ENCODE assay signal across 11 cellular contexts in the genomic region with DNA sequence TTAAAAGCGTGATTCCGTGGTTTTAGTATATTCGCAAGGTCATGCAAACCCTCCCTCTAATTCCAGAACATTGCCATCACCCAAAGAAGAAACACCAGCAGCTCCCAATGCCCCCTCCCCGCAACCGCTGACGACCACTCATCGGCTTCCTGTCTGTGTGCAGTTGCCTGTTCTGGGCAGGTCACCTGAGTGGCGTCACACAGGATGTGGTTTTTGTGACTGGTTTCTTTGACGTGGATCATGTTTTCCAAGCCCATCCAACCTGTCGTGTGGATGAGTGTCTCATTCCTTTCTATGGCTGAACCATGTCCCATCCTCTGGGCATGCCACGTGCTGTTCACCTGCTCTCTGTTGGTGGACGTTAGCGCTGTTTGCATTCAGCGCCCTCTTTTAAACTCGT. TPM values are rescaled to one million over a fixed set of nuclear protein-coding genes. Genes with fewer than 3 reads are reported as not detected.
DNase-seq lines count a peak whose midpoint lies in the region; ATAC-seq and TF ChIP-seq lines count a peak whose summit lies in the region.
"Had no signal": no experiment of that assay in that cellular context is flagged by ENCODE, and none has a peak within 500 bp of the region (broad histone marks: within the 10 kb centered on the region; RNA-seq: fewer than 3 reads in every experiment).

No MANE protein-coding gene starts in this region.

- DNase-seq in activated naive CD4-positive, alpha-beta T cell treated with Interleukin-2 at 50 U/mL for 16 hours = peak; percentile 12
- no peak for DNase-seq in activated naive CD4-positive, alpha-beta T cell treated with anti-CD3 and anti-CD28 coated beads, Interleukin-2, amount 50 U/mL, for 16 hours
- peak; percentile 82 for DNase-seq in activated CD8-positive, alpha-beta T cell treated with anti-CD3 and anti-CD28 coated beads, Interleukin-2, amount 10 ng/mL, durations not matched to agents 7 days and 5 days
- DNase-seq in epithelial cell of prostate (ENCODE audit: low read depth, low spot score) (no peak), GM10266 (ENCODE audit: extremely low spot score) (no peak), RWPE1 (ENCODE audit: low spot score) (no peak)
- DNase-seq: adrenal gland, NCI-H446 treated with DMSO at 0.1 percent for 48 hours had no signal

- POLR2A ChIA-PET in activated CD8-positive, alpha-beta T cell treated with anti-CD3 and anti-CD28 coated beads, Interleukin-2, amount 10 ng/mL, durations not matched to agents 7 days and 5 days (lab: Charles Lee) = no interaction called here
- POLR2A ChIA-PET in RWPE1 (lab: Yijun Ruan, JAX; ENCODE audit: low non-redundant PET) = no interaction called here

- TF ChIP-seq CTCF in GM10266 (IDR thresholded peaks at IDR 0.05; ENCODE audit: control insufficient read depth, insufficient read depth, low read depth, missing control alignments) (no peak), RWPE1 (conservative IDR thresholded peaks at IDR 0.05; ENCODE audit: low read depth) (no peak)

- peaks cover 7% of the 10 kb centered on the region for H3K27me3 Mint-ChIP-seq in activated CD8-positive, alpha-beta T cell treated with anti-CD3 and anti-CD28 coated beads, Interleukin-2, amount 10 ng/mL, durations not matched to agents 7 days and 5 days (ENCODE audit: low read depth)
- peaks cover 16% of the 10 kb centered on the region for H3K27me3 Mint-ChIP-seq in stimulated activated naive CD8-positive, alpha-beta T cell treated with anti-CD3 and anti-CD28 coated beads, Interleukin-15, Interleukin-2, amounts not matched to agents 100 ng/mL and 50 ng/mL, for 24 hours

- H3K4me1 Mint-ChIP-seq in activated CD8-positive, alpha-beta T cell treated with anti-CD3 and anti-CD28 coated beads, Interleukin-2, amount 10 ng/mL, durations not matched to agents 7 days and 5 days (ENCODE audit: low read depth) = peaks cover 36% of the 10 kb centered on the region
- peaks cover 40% of the 10 kb centered on the region for H3K4me1 Mint-ChIP-seq in stimulated activated naive CD8-positive, alpha-beta T cell treated with anti-CD3 and anti-CD28 coated beads, Interleukin-15, Interleukin-2, amounts not matched to agents 100 ng/mL and 50 ng/mL, for 24 hours (ENCODE audit: low read depth)

- H3K27ac Mint-ChIP-seq in activated CD8-positive, alpha-beta T cell treated with anti-CD3 and anti-CD28 coated beads, Interleukin-2, amount 10 ng/mL, durations not matched to agents 7 days and 5 days = peak overlapping the region; percentile 77
- peak overlapping the region; percentile 92 for H3K27ac Mint-ChIP-seq in stimulated activated naive CD8-positive, alpha-beta T cell treated with anti-CD3 and anti-CD28 coated beads, Interleukin-15, Interleukin-2, amounts not matched to agents 100 ng/mL and 50 ng/mL, for 24 hours
- H3K27ac Mint-ChIP-seq: natural killer cell treated with Interleukin-12 subunit alpha and Interleukin-12 subunit beta and Interleukin-15 and Interleukin-18, amount 100 ng/mL, for 72 hours had no signal

- no peaks in the 10 kb centered on the region for H3K36me3 Mint-ChIP-seq in activated CD8-positive, alpha-beta T cell treated with anti-CD3 and anti-CD28 coated beads, Interleukin-2, amount 10 ng/mL, durations not matched to agents 7 days and 5 days (ENCODE audit: low read depth)
- no peaks in the 10 kb centered on the region for H3K36me3 Mint-ChIP-seq in stimulated activated naive CD8-positive, alpha-beta T cell treated with anti-CD3 and anti-CD28 coated beads, Interleukin-15, Interleukin-2, amounts not matched to agents 100 ng/mL and 50 ng/mL, for 24 hours (ENCODE audit: low read depth)
- H3K36me3 Mint-ChIP-seq: natural killer cell treated with Interleukin-12 subunit alpha and Interleukin-12 subunit beta and Interleukin-15 and Interleukin-18, amount 100 ng/mL, for 72 hours had no signal

- peak overlapping the region; percentile 40 for H3K4me3 Mint-ChIP-seq in activated CD8-positive, alpha-beta T cell treated with anti-CD3 and anti-CD28 coated beads, Interleukin-2, amount 10 ng/mL, durations not matched to agents 7 days and 5 days
- peak overlapping the region; percentile 48 for H3K4me3 Mint-ChIP-seq in stimulated activated naive CD8-positive, alpha-beta T cell treated with anti-CD3 and anti-CD28 coated beads, Interleukin-15, Interleukin-2, amounts not matched to agents 100 ng/mL and 50 ng/mL, for 24 hours
- H3K4me3 Mint-ChIP-seq: natural killer cell treated with Interleukin-12 subunit alpha and Interleukin-12 subunit beta and Interleukin-15 and Interleukin-18, amount 100 ng/mL, for 72 hours had no signal

- peak; percentile 67 for ATAC-seq in activated CD8-positive, alpha-beta T cell treated with anti-CD3 and anti-CD28 coated beads, Interleukin-2, amount 10 ng/mL, durations not matched to agents 7 days and 5 days
- no peak for ATAC-seq in HG02970 (IDR thresholded peaks at IDR 0.05; ENCODE audit: low FRiP score, unreplicated experiment)

- no peaks in the 10 kb centered on the region for H3K9me3 Mint-ChIP-seq in activated CD8-positive, alpha-beta T cell treated with anti-CD3 and anti-CD28 coated beads, Interleukin-2, amount 10 ng/mL, durations not matched to agents 7 days and 5 days (ENCODE audit: insufficient read depth)
- no peaks in the 10 kb centered on the region for H3K9me3 Mint-ChIP-seq in stimulated activated naive CD8-positive, alpha-beta T cell treated with anti-CD3 and anti-CD28 coated beads, Interleukin-15, Interleukin-2, amounts not matched to agents 100 ng/mL and 50 ng/mL, for 24 hours
- H3K9me3 Mint-ChIP-seq: natural killer cell treated with Interleukin-12 subunit alpha and Interleukin-12 subunit beta and Interleukin-15 and Interleukin-18, amount 100 ng/mL, for 72 hours had no signal

- CTCF ChIA-PET in activated CD8-positive, alpha-beta T cell treated with anti-CD3 and anti-CD28 coated beads, Interleukin-2, amount 10 ng/mL, durations not matched to agents 7 days and 5 days (lab: Charles Lee) = interaction anchor here (1.1 kb wide), 1 partner anchor 83 kb away, joined by 4 read pairs; no protein-coding TSS in a partner anchor
- CTCF ChIA-PET in RWPE1 (lab: Yijun Ruan, JAX) = no interaction called here

- H3K27ac ChIP-seq in epithelial cell of prostate = peak overlapping the region; percentile 25
- H3K27ac ChIP-seq in RWPE1 = no peak overlapping the region
- H3K27ac ChIP-seq: adrenal gland had no signal

RNA-seq across cellular contexts. Expression of gene ATP2C2, which starts 8.2 kb away (rescaled TPM):
- not detected for total RNA-seq in activated CD8-positive, alpha-beta T cell treated with anti-CD3 and anti-CD28 coated beads, Interleukin-2, amount 10 ng/mL, durations not matched to agents 7 days and 5 days
- total RNA-seq: natural killer cell treated with Interleukin-12 subunit alpha and Interleukin-12 subunit beta and Interleukin-15 and Interleukin-18, amount 100 ng/mL, for 72 hours had no signal

Comparison
In these comparisons a context has a peak if more than half of its experiments do, and no peak if none do; other contexts are left out.
1. DNase-seq: peak in activated naive CD4-positive, alpha-beta T cell treated with Interleukin-2 at 50 U/mL for 16 hours (single experiment) and activated CD8-positive, alpha-beta T cell treated with anti-CD3 and anti-CD28 coated beads, Interleukin-2, amount 10 ng/mL, durations not matched to agents 7 days and 5 days (single experiment); none in activated naive CD4-positive, alpha-beta T cell treated with anti-CD3 and anti-CD28 coated beads, Interleukin-2, amount 50 U/mL, for 16 hours (single experiment), epithelial cell of prostate (single experiment), GM10266 (single experiment) and RWPE1 (single experiment).